Comparison of ENCODE assay signal across 1 cellular context in genomic region chr10:87826653-87827052, GRCh38.
A peak's percentile ranks its signal among the peaks of the same experiment; 100 is the strongest.
TF ChIP-seq lines count a peak whose summit lies in the region.

No MANE protein-coding gene starts in this region.

TF ChIP-seq in K562, 482 proteins besides CTCF, POLR2A, EP300 and RAD21:
- TF ChIP-seq ZNF699 (CRISPR knock-in tag; IDR thresholded peaks at IDR 0.05; ENCODE audit: insufficient replicate concordance) (no peak), TRIM25 (IDR thresholded peaks at IDR 0.05; ENCODE audit: borderline replicate concordance) (no peak), BACH1 (tag; IDR thresholded peaks at IDR 0.05) (no peak), MAFK (IDR thresholded peaks at IDR 0.05; ENCODE audit: low read length) (peak; percentile 89), C11orf30 (IDR thresholded peaks at IDR 0.05; ENCODE audit: low read depth) (peak; percentile 80), ZFX (CRISPR knock-in tag; IDR thresholded peaks at IDR 0.05) (no peak), NKRF (IDR thresholded peaks at IDR 0.05; ENCODE audit: borderline replicate concordance) (no peak), POLR2AphosphoS2 (IDR thresholded peaks at IDR 0.05; ENCODE audit: low read length) (no peak), ZNF316 (IDR thresholded peaks at IDR 0.05) (peak; percentile 92), RCOR1 (IDR thresholded peaks at IDR 0.05; ENCODE audit: borderline replicate concordance in 1 of 2, low read depth in 2 of 2, low read length in 2 of 2) (no peak), EHMT2 (IDR thresholded peaks at IDR 0.05) (no peak), SAFB (IDR thresholded peaks at IDR 0.05; ENCODE audit: borderline replicate concordance, low read depth, low read length) (no peak), ZNF354B (CRISPR knock-in tag; IDR thresholded peaks at IDR 0.05) (no peak), ZNF143 (CRISPR knock-in tag; IDR thresholded peaks at IDR 0.05) (no peak), MAFF (IDR thresholded peaks at IDR 0.05; ENCODE audit: low read length) (peak; percentile 88), RBM39 (optimal IDR thresholded peaks at IDR 0.05; ENCODE audit: low read depth, low read length) (no peak), MAFG (tag; conservative IDR thresholded peaks at IDR 0.05) (peak; percentile 79), LEF1 (IDR thresholded peaks at IDR 0.05) (no peak), ZNF239 (CRISPR knock-in tag; IDR thresholded peaks at IDR 0.05) (no peak), ZNF324 (CRISPR knock-in tag; IDR thresholded peaks at IDR 0.05) (no peak), BCOR (IDR thresholded peaks at IDR 0.05) (no peak), TCFL5 (CRISPR knock-in tag; conservative IDR thresholded peaks at IDR 0.05) (no peak)
- TF ChIP-seq, protein P1, sequence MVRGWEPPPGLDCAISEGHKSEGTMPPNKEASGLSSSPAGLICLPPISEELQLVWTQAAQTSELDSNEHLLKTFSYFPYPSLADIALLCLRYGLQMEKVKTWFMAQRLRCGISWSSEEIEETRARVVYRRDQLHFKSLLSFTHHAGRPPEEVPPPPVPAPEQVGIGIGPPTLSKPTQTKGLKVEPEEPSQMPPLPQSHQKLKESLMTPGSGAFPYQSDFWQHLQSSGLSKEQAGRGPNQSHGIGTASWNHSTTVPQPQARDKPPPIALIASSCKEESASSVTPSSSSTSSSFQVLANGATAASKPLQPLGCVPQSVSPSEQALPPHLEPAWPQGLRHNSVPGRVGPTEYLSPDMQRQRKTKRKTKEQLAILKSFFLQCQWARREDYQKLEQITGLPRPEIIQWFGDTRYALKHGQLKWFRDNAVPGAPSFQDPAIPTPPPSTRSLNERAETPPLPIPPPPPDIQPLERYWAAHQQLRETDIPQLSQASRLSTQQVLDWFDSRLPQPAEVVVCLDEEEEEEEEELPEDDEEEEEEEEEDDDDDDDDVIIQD (CRISPR knock-in tag; IDR thresholded peaks at IDR 0.05), result no peak
